ENCODE assay signal across 36 cellular contexts in the genomic region with DNA sequence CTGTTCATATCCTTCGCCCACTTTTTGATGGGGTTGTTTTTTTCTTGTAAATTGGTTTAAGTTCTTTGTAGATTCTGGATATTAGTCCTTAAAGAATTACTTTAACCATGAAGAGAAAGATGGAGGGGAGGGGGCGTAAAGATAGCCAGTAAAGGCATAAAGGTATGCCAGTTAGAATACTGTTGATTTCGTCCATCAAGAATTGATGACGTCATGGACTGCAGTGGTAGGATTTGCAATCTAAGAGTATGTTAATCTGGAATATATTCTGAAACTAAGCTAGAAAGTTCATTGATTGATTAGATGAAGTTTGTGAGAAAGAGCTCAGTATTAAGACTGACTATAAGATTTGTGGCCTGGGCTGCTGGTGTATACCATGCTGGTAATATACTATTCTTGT.
"Had no signal": no experiment of that assay in that cellular context is flagged by ENCODE, and none has a peak within 500 bp of the region (broad histone marks: within the 10 kb centered on the region; RNA-seq: fewer than 3 reads in every experiment).

No MANE protein-coding gene starts in this region.

- H3K4me3 ChIP-seq: MG63 had no signal

- H3K9me3 ChIP-seq: MG63 had no signal

- DNase-seq: Kasumi-1, MG63, MM.1S, MV-4-11, NCI-H1048, NCI-H1092, NCI-H1092 treated with DMSO at 0.1 percent for 48 hours, NCI-H1105, NCI-H1105 treated with DMSO at 0.1 percent for 48 hours, NCI-H1417, NCI-H1417 treated with DMSO at 0.1 percent for 48 hours, NCI-H1436, NCI-H1436 treated with DMSO at 0.1 percent for 48 hours, NCI-H146, NCI-H1694, NCI-H1694 treated with DMSO at 0.1 percent for 48 hours, NCI-H187, NCI-H187 treated with DMSO at 0.1 percent for 48 hours, NCI-H1930, NCI-H2029, NCI-H2029 treated with DMSO at 0.1 percent for 48 hours, NCI-H2081, NCI-H2081 treated with DMSO at 0.1 percent for 48 hours, NCI-H2107, NCI-H2171, NCI-H2171 treated with DMSO at 0.1 percent for 48 hours, NCI-H2227 treated with DMSO at 0.1 percent for 48 hours, NCI-H226, NCI-H345, NCI-H446, NCI-H446 treated with DMSO at 0.1 percent for 48 hours, NCI-H510A, NCI-H510A treated with DMSO at 0.1 percent for 48 hours, NCI-H524, NCI-H524 treated with DMSO at 0.1 percent for 48 hours, NCI-H526 had no signal

- H3K36me3 ChIP-seq: MG63 had no signal

- H3K27me3 ChIP-seq: MG63 had no signal
